In the genomic region with DNA sequence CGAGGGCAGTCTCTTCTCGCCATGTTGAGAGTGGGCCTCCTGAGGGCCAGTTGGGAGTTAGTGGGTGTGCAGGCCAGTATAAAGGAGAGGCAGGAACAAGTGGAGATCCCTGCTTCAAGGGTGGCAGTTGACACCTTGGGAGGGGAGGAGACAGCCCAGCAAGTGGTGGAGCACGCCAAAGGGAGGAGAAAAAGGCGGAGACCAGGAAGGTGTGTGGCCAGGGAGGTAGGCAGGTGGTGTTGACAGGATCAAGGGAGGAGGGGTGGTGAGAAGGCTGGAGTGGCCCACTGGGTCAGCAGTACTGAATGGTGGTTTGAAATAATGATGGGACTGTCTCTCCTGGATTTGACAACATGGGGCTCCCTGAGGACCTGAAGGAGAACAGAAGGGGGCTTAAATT, we compare ENCODE assay signal across 16 cellular contexts. TPM values are rescaled to one million over a fixed set of nuclear protein-coding genes. Genes with fewer than 3 reads are reported as not detected.
A peak's percentile ranks its signal among the peaks of the same experiment; 100 is the strongest.
DNase-seq lines count a peak whose midpoint lies in the region; ATAC-seq and TF ChIP-seq lines count a peak whose summit lies in the region.
"Had no signal": no experiment of that assay in that cellular context is flagged by ENCODE, and none has a peak within 500 bp of the region (broad histone marks: within the 10 kb centered on the region; RNA-seq: fewer than 3 reads in every experiment).

No MANE protein-coding gene starts in this region.

- no peak overlapping the region for H2BK12ac ChIP-seq in trophoblast cell (ENCODE audit: low read length)

- H3K4me3 ChIP-seq in trophoblast cell (ENCODE audit: low read depth, low read length), result no peak overlapping the region
- H3K4me3 ChIP-seq in heart right ventricle, result no peak overlapping the region
- H3K4me3 ChIP-seq: BLaER1 treated with 17β-estradiol and CSF1 and Interleukin-3, amounts not matched to agents 10 nM and 100 nM; GM23248 had no signal

- no peaks in the 10 kb centered on the region for H3K36me3 Mint-ChIP-seq in glutamatergic neuron (ENCODE audit: unreplicated experiment)
- H3K36me3 Mint-ChIP-seq: CD4-positive, CD25-positive, alpha-beta regulatory T cell had no signal

- no peak overlapping the region for H3K4ac ChIP-seq in trophoblast cell (ENCODE audit: low read depth, low read length)

- H3K9ac ChIP-seq in trophoblast cell (ENCODE audit: low read length), result no peak overlapping the region
- H3K9ac ChIP-seq: BLaER1 treated with 17β-estradiol and CSF1 and Interleukin-3, amounts not matched to agents 10 nM and 100 nM; GM23248 had no signal

- H2BK5ac ChIP-seq in trophoblast cell (ENCODE audit: low read depth, low read length, poor library complexity), result no peak overlapping the region

- no peak overlapping the region for H3K4me2 ChIP-seq in trophoblast cell (ENCODE audit: low read length)
- H3K4me2 ChIP-seq: BLaER1 treated with 17β-estradiol and CSF1 and Interleukin-3, amounts not matched to agents 10 nM and 100 nM had no signal

- peak; percentile 8 for DNase-seq in activated T-cell treated with anti-CD3 and anti-CD28 coated beads, Interleukin-2, amount 50 U/mL, for 1 hour
- DNase-seq in activated T-cell treated with anti-CD3 and anti-CD28 coated beads for 4 hours, result no peak
- no peak for DNase-seq in trophoblast cell
- DNase-seq in heart right ventricle, result no peak
- no peak for DNase-seq in glutamatergic neuron
- no peak for DNase-seq in NCI-H1417 (lab: John Stamatoyannopoulos, UW)
- DNase-seq: 8988T; Calu3; CD4-positive, CD25-positive, alpha-beta regulatory T cell; DMS79 treated with DMSO at 0.1 percent for 48 hours; EL; GM23248; IMR-90 had no signal

- no peak overlapping the region for H3K4me3 Mint-ChIP-seq in glutamatergic neuron (ENCODE audit: unreplicated experiment)
- H3K4me3 Mint-ChIP-seq: CD4-positive, CD25-positive, alpha-beta regulatory T cell had no signal

- H2BK120ac ChIP-seq in trophoblast cell (ENCODE audit: insufficient read depth, low read length, poor library complexity), result no peak overlapping the region

- no peak overlapping the region for H3K14ac ChIP-seq in trophoblast cell (ENCODE audit: low read length)

- H3K4me1 ChIP-seq in trophoblast cell (ENCODE audit: control insufficient read depth in 1 of 2, insufficient read depth in 2 of 2, low read length in 2 of 2) (no peaks in the 10 kb centered on the region), heart right ventricle (peaks cover 0 to 4% (median 0%) of the 10 kb centered on the region in 9 donors)

- TF ChIP-seq CTCF in heart right ventricle (IDR thresholded peaks at IDR 0.05), result no peak
- TF ChIP-seq CTCF in glutamatergic neuron (IDR thresholded peaks at IDR 0.05; ENCODE audit: partially characterized antibody, unreplicated experiment), result no peak

- no peak overlapping the region for H4K91ac ChIP-seq in trophoblast cell (ENCODE audit: low read depth, low read length)

- ATAC-seq in esophagus mucosa (peak; percentile 7), heart right ventricle (no peak)
- ATAC-seq: HCT116 had no signal

- intact Hi-C loops in heart right ventricle (cut with DNase I), result no loop called here

- H3K23ac ChIP-seq in trophoblast cell (ENCODE audit: low read length), result no peak overlapping the region

- H3K9me3 Mint-ChIP-seq in glutamatergic neuron (ENCODE audit: unreplicated experiment), result peaks cover 4% of the 10 kb centered on the region

- H3K27ac Mint-ChIP-seq in glutamatergic neuron (ENCODE audit: unreplicated experiment), result no peak overlapping the region
- H3K27ac Mint-ChIP-seq: CD4-positive, CD25-positive, alpha-beta regulatory T cell had no signal

- H3K36me3 ChIP-seq in trophoblast cell (ENCODE audit: control insufficient read depth in 1 of 2, insufficient read depth in 2 of 2, low read length in 2 of 2) (peaks cover 7 to 19% of the 10 kb centered on the region in 2 experiments), heart right ventricle (no peaks in the 10 kb centered on the region)
- H3K36me3 ChIP-seq: BLaER1 treated with 17β-estradiol and CSF1 and Interleukin-3, amounts not matched to agents 10 nM and 100 nM had no signal

- no peaks in the 10 kb centered on the region for H3K27me3 ChIP-seq in trophoblast cell (ENCODE audit: insufficient read depth, low read length)
- H3K27me3 ChIP-seq in heart right ventricle, result peaks cover 0 to 37% (median 0%) of the 10 kb centered on the region in 7 donors

- no peaks in the 10 kb centered on the region for H3K79me1 ChIP-seq in trophoblast cell (ENCODE audit: low read length)

- no peak overlapping the region for H3K18ac ChIP-seq in trophoblast cell (ENCODE audit: low read length)

- no peak overlapping the region for H2AK5ac ChIP-seq in trophoblast cell (ENCODE audit: low read length)

- no CpG with 5 or more reads among the region's 4 CpGs for WGBS in trophoblast cell (ENCODE audit: extremely low coverage, insufficient coverage, insufficient read length)
- 89 to 95% methylated on average over 4 of the region's 4 CpGs for WGBS in heart right ventricle, 2 donors

- H3K4me1 Mint-ChIP-seq in glutamatergic neuron (ENCODE audit: low read depth, unreplicated experiment), result no peaks in the 10 kb centered on the region

- no peaks in the 10 kb centered on the region for H3K79me2 ChIP-seq in trophoblast cell (ENCODE audit: control insufficient read depth, insufficient read depth, low read length, poor library complexity)

- H2AFZ ChIP-seq in trophoblast cell (ENCODE audit: insufficient read depth, low read length, poor library complexity), result no peak overlapping the region
- H2AFZ ChIP-seq: GM23248 had no signal

- peak overlapping the region; percentile 50 for H4K12ac ChIP-seq in trophoblast cell (ENCODE audit: low read depth, low read length)

- no peak overlapping the region for H3K27ac ChIP-seq in trophoblast cell (ENCODE audit: low read depth, low read length)
- no peak overlapping the region for H3K27ac ChIP-seq in heart right ventricle
- H3K27ac ChIP-seq: BLaER1 treated with 17β-estradiol and CSF1 and Interleukin-3, amounts not matched to agents 10 nM and 100 nM; GM23248 had no signal

- H4K8ac ChIP-seq in trophoblast cell (ENCODE audit: low read depth, low read length), result no peak overlapping the region

- H3K9me3 ChIP-seq in trophoblast cell (ENCODE audit: insufficient read depth, low read depth, low read length) (no peaks in the 10 kb centered on the region), heart right ventricle (no peaks in the 10 kb centered on the region)
- H3K9me3 ChIP-seq: BLaER1 treated with 17β-estradiol and CSF1 and Interleukin-3, amounts not matched to agents 10 nM and 100 nM had no signal

- H3K27me3 Mint-ChIP-seq in glutamatergic neuron (ENCODE audit: unreplicated experiment), result no peaks in the 10 kb centered on the region

RNA-seq across cellular contexts. Expression of a gene that starts 32.6 kb away (rescaled TPM):
- total RNA-seq in esophagus mucosa (341 TPM), heart right ventricle (1 to 10 TPM; 1.2 to 4.5 (median 1.5) TPM), glutamatergic neuron (ENCODE audit: unreplicated experiment) (1.1 TPM)
- polyA plus RNA-seq in trophoblast cell (2013), result 15.6 and 16.4 TPM in 2 replicates
- polyA plus RNA-seq in heart right ventricle, result under 1 TPM; 0.51 to 0.62 TPM

Comparison
In these comparisons a context has a peak if more than half of its experiments do, and no peak if none do; other contexts are left out.
1. RNA of a gene that starts 32.6 kb away (total RNA-seq): 341 TPM in esophagus mucosa (single experiment); 1.2 to 4.5 TPM in heart right ventricle and 1.1 TPM in glutamatergic neuron (single experiment); every median in the first group is over 10 times any median in the second.